In genomic region chr9:70888471-70888870, GRCh38 we compare ENCODE assay signal across 28 cellular contexts.
"Had no signal": no experiment of that assay in that cellular context is flagged by ENCODE, and none has a peak within 500 bp of the region (broad histone marks: within the 10 kb centered on the region; RNA-seq: fewer than 3 reads in every experiment).

No MANE protein-coding gene starts in this region.

- H3K4me1 ChIP-seq: colonic mucosa, esophagus muscularis mucosa, esophagus squamous epithelium, foreskin keratinocyte, gastrocnemius medialis, gastroesophageal sphincter, heart left ventricle, heart right ventricle had no signal

- H3K79me2 ChIP-seq: hepatocyte had no signal

- H3K36me3 ChIP-seq: colonic mucosa, esophagus muscularis mucosa, esophagus squamous epithelium, gastrocnemius medialis, gastroesophageal sphincter, heart left ventricle, heart right ventricle had no signal

- ATAC-seq: effector memory CD8-positive, alpha-beta T cell; esophagus mucosa; foreskin keratinocyte; gastrocnemius medialis; gastroesophageal sphincter; heart left ventricle; heart right ventricle had no signal

- H2AFZ ChIP-seq: hepatocyte had no signal

- H3K4me3 ChIP-seq: colonic mucosa, coronary artery, dorsolateral prefrontal cortex, esophagus muscularis mucosa, esophagus squamous epithelium, gastrocnemius medialis, gastroesophageal sphincter, heart left ventricle, heart right ventricle, hepatocyte had no signal

- H3K9me3 ChIP-seq: colonic mucosa, esophagus muscularis mucosa, esophagus squamous epithelium, gastrocnemius medialis, gastroesophageal sphincter, heart left ventricle, heart right ventricle had no signal

- H3K4me2 ChIP-seq: hepatocyte had no signal

- H3K27ac ChIP-seq: colonic mucosa, coronary artery, dorsolateral prefrontal cortex, epithelial cell of prostate, esophagus muscularis mucosa, esophagus squamous epithelium, foreskin keratinocyte, gastrocnemius medialis, gastroesophageal sphincter, heart left ventricle, heart right ventricle, hepatocyte had no signal

- FAIRE-seq: colon, endometrium, frontal cortex had no signal

- DNase-seq: colonic mucosa; cortex of kidney; dermis blood vessel endothelial cell; dorsolateral prefrontal cortex; effector CD4-positive, alpha-beta T cell; effector CD8-positive, alpha-beta T cell; effector memory CD4-positive, alpha-beta T cell; effector memory CD8-positive, alpha-beta T cell; endodermal cell; erythroblast; esophagus squamous epithelium; foreskin fibroblast; foreskin keratinocyte; foreskin melanocyte; gastrocnemius medialis; glutamatergic neuron; head of caudate nucleus; heart left ventricle; heart right ventricle had no signal

- H3K27me3 ChIP-seq: colonic mucosa, esophagus squamous epithelium, foreskin keratinocyte, gastrocnemius medialis, gastroesophageal sphincter, heart left ventricle, heart right ventricle, hepatocyte had no signal
